In the genomic region with DNA sequence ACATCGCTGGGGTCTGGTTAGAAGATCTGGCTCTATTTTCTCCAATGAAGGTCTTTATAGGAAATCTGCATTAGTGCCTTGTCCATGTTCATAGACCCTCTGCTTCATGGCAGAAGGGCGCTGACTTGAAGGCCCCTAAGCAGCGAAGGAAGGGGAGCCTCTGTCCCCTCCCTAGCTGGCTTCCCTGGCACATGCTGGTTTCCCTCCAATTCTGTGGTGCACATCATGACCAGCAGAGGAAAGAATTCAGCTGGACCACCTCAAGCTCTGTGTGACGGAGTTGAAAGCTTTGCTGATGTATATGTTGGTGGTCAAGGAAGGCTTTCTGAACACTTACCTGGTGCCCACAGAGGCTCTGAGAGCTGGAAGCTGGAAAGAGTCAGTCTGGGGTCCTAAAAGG, we compare ENCODE assay signal across 38 cellular contexts.
"Had no signal": no experiment of that assay in that cellular context is flagged by ENCODE, and none has a peak within 500 bp of the region (broad histone marks: within the 10 kb centered on the region; RNA-seq: fewer than 3 reads in every experiment).

No MANE protein-coding gene starts in this region.

- H3K27ac Mint-ChIP-seq: activated naive CD4-positive, alpha-beta T cell treated with anti-CD3 and anti-CD28 coated beads for 36 hours; activated naive CD4-positive, alpha-beta T cell treated with anti-CD3 and anti-CD28 coated beads, Interleukin-2, amount 10 ng/mL, durations not matched to agents 7 days and 5 days; activated naive CD4-positive, alpha-beta T cell treated with anti-CD3 and anti-CD28 coated beads, Interleukin-2, amount 50 U/mL, for 24 hours; activated naive CD4-positive, alpha-beta T cell treated with anti-CD3 and anti-CD28 coated beads, Interleukin-2, amount 50 U/mL, for 72 hours; activated naive CD8-positive, alpha-beta T cell; activated naive CD8-positive, alpha-beta T cell treated with anti-CD3 and anti-CD28 coated beads for 36 hours; activated naive CD8-positive, alpha-beta T cell treated with anti-CD3 and anti-CD28 coated beads, Interleukin-2, amount 10 ng/mL, durations not matched to agents 7 days and 5 days; activated naive CD8-positive, alpha-beta T cell treated with anti-CD3 and anti-CD28 coated beads, Interleukin-2, amount 50 U/mL, for 24 hours; activated T-cell treated with anti-CD3 and anti-CD28 coated beads, Interleukin-2, amount 50 U/mL, for 72 hours; activated T-helper 1 cell treated with anti-CD3 and anti-CD28 coated beads, Interleukin-12 subunit alpha, Interleukin-12 subunit beta, Interleukin-2, Interleukin-4 antibody, amounts not matched to agents 30 ng/mL and 10 ng/mL and 1 ng/mL, durations not matched to agents 14 hours and 24 hours and 36 hours; activated T-helper 17 cell treated with anti-CD3 and anti-CD28 coated beads, Interleukin-2, amount 50 U/mL, for 72 hours; activated T-helper 2 cell treated with anti-CD3 and anti-CD28 coated beads, Interferon-gamma antibody, Interleukin-2, Interleukin-4, amounts not matched to agents 10 μg/mL and 5 μg/mL and 100 μg/mL, durations not matched to agents 14 hours and 24 hours and 36 hours; brain had no signal

- FAIRE-seq: astrocyte, colon had no signal

- H3K36me3 Mint-ChIP-seq: activated naive CD4-positive, alpha-beta T cell treated with anti-CD3 and anti-CD28 coated beads, Interleukin-2, amount 10 ng/mL, durations not matched to agents 7 days and 5 days; activated naive CD4-positive, alpha-beta T cell treated with anti-CD3 and anti-CD28 coated beads, Interleukin-2, amount 50 U/mL, for 24 hours; activated naive CD4-positive, alpha-beta T cell treated with anti-CD3 and anti-CD28 coated beads, Interleukin-2, amount 50 U/mL, for 72 hours; activated naive CD8-positive, alpha-beta T cell; activated naive CD8-positive, alpha-beta T cell treated with anti-CD3 and anti-CD28 coated beads for 36 hours; activated naive CD8-positive, alpha-beta T cell treated with anti-CD3 and anti-CD28 coated beads, Interleukin-2, amount 10 ng/mL, durations not matched to agents 7 days and 5 days; brain had no signal

- H3K9me3 ChIP-seq: adrenal gland, ascending aorta, body of pancreas, breast epithelium had no signal

- H3K4me1 ChIP-seq: ascending aorta, body of pancreas, breast epithelium had no signal

- ATAC-seq: activated naive CD4-positive, alpha-beta T cell treated with anti-CD3 and anti-CD28 coated beads, Interleukin-2, amount 50 U/mL, for 72 hours; activated naive CD8-positive, alpha-beta T cell treated with anti-CD3 and anti-CD28 coated beads, Interleukin-2, amount 50 U/mL, for 24 hours; activated T-cell treated with anti-CD3 and anti-CD28 coated beads, Interleukin-2, amount 50 U/mL, for 4 hours; activated T-cell treated with anti-CD3 and anti-CD28 coated beads, Interleukin-2, amount 50 U/mL, for 72 hours; activated T-helper 17 cell treated with anti-CD3 and anti-CD28 coated beads, Interleukin-2, amount 50 U/mL, for 72 hours; body of pancreas had no signal

- H3K4me1 Mint-ChIP-seq: activated naive CD4-positive, alpha-beta T cell treated with anti-CD3 and anti-CD28 coated beads, Interleukin-2, amount 10 ng/mL, durations not matched to agents 7 days and 5 days; activated naive CD8-positive, alpha-beta T cell treated with anti-CD3 and anti-CD28 coated beads for 36 hours; activated T-helper 17 cell treated with anti-CD3 and anti-CD28 coated beads, Interleukin-2, amount 50 U/mL, for 72 hours had no signal

- H3K9me3 Mint-ChIP-seq: activated naive CD4-positive, alpha-beta T cell treated with anti-CD3 and anti-CD28 coated beads for 36 hours; activated naive CD4-positive, alpha-beta T cell treated with anti-CD3 and anti-CD28 coated beads, Interleukin-2, amount 10 ng/mL, durations not matched to agents 7 days and 5 days; activated naive CD4-positive, alpha-beta T cell treated with anti-CD3 and anti-CD28 coated beads, Interleukin-2, amount 50 U/mL, for 24 hours; activated naive CD4-positive, alpha-beta T cell treated with anti-CD3 and anti-CD28 coated beads, Interleukin-2, amount 50 U/mL, for 72 hours; activated naive CD8-positive, alpha-beta T cell treated with anti-CD3 and anti-CD28 coated beads for 36 hours; activated naive CD8-positive, alpha-beta T cell treated with anti-CD3 and anti-CD28 coated beads, Interleukin-2, amount 10 ng/mL, durations not matched to agents 7 days and 5 days; activated naive CD8-positive, alpha-beta T cell treated with anti-CD3 and anti-CD28 coated beads, Interleukin-2, amount 50 U/mL, for 24 hours; activated T-cell treated with anti-CD3 and anti-CD28 coated beads, Interleukin-2, amount 50 U/mL, for 4 hours; activated T-cell treated with anti-CD3 and anti-CD28 coated beads, Interleukin-2, amount 50 U/mL, for 72 hours; activated T-helper 1 cell treated with anti-CD3 and anti-CD28 coated beads, Interleukin-12 subunit alpha, Interleukin-12 subunit beta, Interleukin-2, Interleukin-4 antibody, amounts not matched to agents 30 ng/mL and 10 ng/mL and 1 ng/mL, durations not matched to agents 14 hours and 24 hours and 36 hours; activated T-helper 17 cell treated with anti-CD3 and anti-CD28 coated beads, Interleukin-2, amount 50 U/mL, for 72 hours; activated T-helper 2 cell treated with anti-CD3 and anti-CD28 coated beads, Interferon-gamma antibody, Interleukin-2, Interleukin-4, amounts not matched to agents 10 μg/mL and 5 μg/mL and 100 μg/mL, durations not matched to agents 14 hours and 24 hours and 36 hours; brain; central memory CD8-positive, alpha-beta T cell had no signal

- H3K27me3 ChIP-seq: adrenal gland, ascending aorta, body of pancreas, brain microvascular endothelial cell, breast epithelium, cardiac muscle cell had no signal

- DNase-seq: activated effector memory CD4-positive, alpha-beta T cell treated with anti-CD3 and anti-CD28 coated beads, Interleukin-2, amount 50 U/mL, for 16 hours; activated effector memory CD4-positive, alpha-beta T cell treated with Interleukin-2 at 50 U/mL for 16 hours; activated gamma-delta T cell; activated gamma-delta T cell treated with Interleukin-2 at 50 U/mL for 16 hours; activated naive CD4-positive, alpha-beta T cell; activated naive CD4-positive, alpha-beta T cell treated with anti-CD3 and anti-CD28 coated beads for 36 hours; activated naive CD4-positive, alpha-beta T cell treated with anti-CD3 and anti-CD28 coated beads, Interleukin-2, amount 10 ng/mL, durations not matched to agents 7 days and 5 days; activated naive CD4-positive, alpha-beta T cell treated with anti-CD3 and anti-CD28 coated beads, Interleukin-2, amount 50 U/mL, for 16 hours; activated naive CD4-positive, alpha-beta T cell treated with Interleukin-2 at 50 U/mL for 16 hours; activated naive CD8-positive, alpha-beta T cell treated with anti-CD3 and anti-CD28 coated beads for 36 hours; activated naive CD8-positive, alpha-beta T cell treated with anti-CD3 and anti-CD28 coated beads, Interleukin-2, amount 10 ng/mL, durations not matched to agents 7 days and 5 days; activated naive CD8-positive, alpha-beta T cell treated with anti-CD3 and anti-CD28 coated beads, Interleukin-2, amount 50 U/mL, for 24 hours; activated T-cell treated with anti-CD3 and anti-CD28 coated beads, Interleukin-2, amount 50 U/mL, for 4 hours; activated T-cell treated with anti-CD3 and anti-CD28 coated beads, Interleukin-2, amount 50 U/mL, for 48 hours; activated T-cell treated with anti-CD3 and anti-CD28 coated beads, Interleukin-2, amount 50 U/mL, for 72 hours; adrenal gland; amniotic stem cell; amygdala; anterior cingulate cortex; aorta; body of pancreas; brain microvascular endothelial cell; caudate nucleus; central memory CD4-positive, alpha-beta T cell; cerebellar nuclear complex had no signal

- H3K4me3 ChIP-seq: adrenal gland, ascending aorta, body of pancreas, breast epithelium, cardiac muscle cell had no signal

- H3K27me3 Mint-ChIP-seq: central memory CD8-positive, alpha-beta T cell had no signal

- H3K27ac ChIP-seq: adrenal gland, ascending aorta, body of pancreas, brain microvascular endothelial cell, breast epithelium, cardiac muscle cell had no signal

- H3K36me3 ChIP-seq: adrenal gland, ascending aorta, brain microvascular endothelial cell, breast epithelium, cardiac muscle cell had no signal

- H3K4me3 Mint-ChIP-seq: activated naive CD4-positive, alpha-beta T cell treated with anti-CD3 and anti-CD28 coated beads for 36 hours; activated naive CD4-positive, alpha-beta T cell treated with anti-CD3 and anti-CD28 coated beads, Interleukin-2, amount 10 ng/mL, durations not matched to agents 7 days and 5 days; activated naive CD4-positive, alpha-beta T cell treated with anti-CD3 and anti-CD28 coated beads, Interleukin-2, amount 50 U/mL, for 24 hours; activated naive CD8-positive, alpha-beta T cell; activated naive CD8-positive, alpha-beta T cell treated with anti-CD3 and anti-CD28 coated beads for 36 hours; activated naive CD8-positive, alpha-beta T cell treated with anti-CD3 and anti-CD28 coated beads, Interleukin-2, amount 10 ng/mL, durations not matched to agents 7 days and 5 days; activated naive CD8-positive, alpha-beta T cell treated with anti-CD3 and anti-CD28 coated beads, Interleukin-2, amount 50 U/mL, for 24 hours; activated T-cell treated with anti-CD3 and anti-CD28 coated beads, Interleukin-2, amount 50 U/mL, for 4 hours; activated T-cell treated with anti-CD3 and anti-CD28 coated beads, Interleukin-2, amount 50 U/mL, for 72 hours; activated T-helper 1 cell treated with anti-CD3 and anti-CD28 coated beads, Interleukin-12 subunit alpha, Interleukin-12 subunit beta, Interleukin-2, Interleukin-4 antibody, amounts not matched to agents 30 ng/mL and 10 ng/mL and 1 ng/mL, durations not matched to agents 14 hours and 24 hours and 36 hours; activated T-helper 17 cell treated with anti-CD3 and anti-CD28 coated beads, Interleukin-2, amount 50 U/mL, for 72 hours; brain; central memory CD8-positive, alpha-beta T cell had no signal
